In the genomic region with DNA sequence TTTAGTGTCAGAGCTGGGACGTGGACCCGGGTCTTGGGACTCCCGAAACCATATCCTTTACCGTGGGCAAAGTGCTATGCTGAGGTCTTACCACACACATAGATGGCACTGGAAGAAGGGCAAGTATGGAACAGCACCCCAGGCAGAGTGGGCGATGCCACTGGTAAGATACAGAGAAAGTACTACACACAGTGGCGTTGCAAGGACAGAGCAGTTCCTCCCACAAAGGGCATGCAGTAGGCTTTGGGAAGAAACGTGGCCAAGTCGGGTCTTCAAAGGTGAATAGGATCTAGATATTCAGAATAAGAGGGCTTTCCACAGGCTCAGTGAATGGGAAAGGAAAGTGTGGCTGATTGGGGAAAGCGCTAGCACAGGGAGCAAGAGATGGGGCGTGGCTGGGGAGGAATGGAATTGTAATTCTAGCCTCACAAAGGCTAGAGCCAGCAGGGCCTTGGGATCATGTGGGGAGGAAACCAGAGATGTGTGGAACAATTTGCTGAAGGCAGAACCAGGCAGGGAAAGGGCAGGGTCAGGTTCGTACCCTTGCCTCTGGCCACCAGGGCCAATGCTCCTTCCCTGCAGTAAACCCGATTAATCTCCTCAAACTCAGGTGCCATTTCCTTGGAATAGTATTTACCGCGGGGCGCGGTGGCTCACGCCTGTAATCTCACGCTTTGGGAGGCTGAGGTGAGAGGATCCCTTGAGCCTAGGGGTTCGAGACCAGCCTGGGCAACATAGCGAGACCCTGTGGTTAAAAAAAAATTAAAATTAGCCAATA, we compare ENCODE assay signal across 1 cellular context.
TF ChIP-seq lines count a peak whose summit lies in the region.

No MANE protein-coding gene starts in this region.

TF ChIP-seq in K562, 482 proteins besides CTCF, POLR2A, EP300 and RAD21 (continued from another document and continues in another):
- TF ChIP-seq, protein P1, sequence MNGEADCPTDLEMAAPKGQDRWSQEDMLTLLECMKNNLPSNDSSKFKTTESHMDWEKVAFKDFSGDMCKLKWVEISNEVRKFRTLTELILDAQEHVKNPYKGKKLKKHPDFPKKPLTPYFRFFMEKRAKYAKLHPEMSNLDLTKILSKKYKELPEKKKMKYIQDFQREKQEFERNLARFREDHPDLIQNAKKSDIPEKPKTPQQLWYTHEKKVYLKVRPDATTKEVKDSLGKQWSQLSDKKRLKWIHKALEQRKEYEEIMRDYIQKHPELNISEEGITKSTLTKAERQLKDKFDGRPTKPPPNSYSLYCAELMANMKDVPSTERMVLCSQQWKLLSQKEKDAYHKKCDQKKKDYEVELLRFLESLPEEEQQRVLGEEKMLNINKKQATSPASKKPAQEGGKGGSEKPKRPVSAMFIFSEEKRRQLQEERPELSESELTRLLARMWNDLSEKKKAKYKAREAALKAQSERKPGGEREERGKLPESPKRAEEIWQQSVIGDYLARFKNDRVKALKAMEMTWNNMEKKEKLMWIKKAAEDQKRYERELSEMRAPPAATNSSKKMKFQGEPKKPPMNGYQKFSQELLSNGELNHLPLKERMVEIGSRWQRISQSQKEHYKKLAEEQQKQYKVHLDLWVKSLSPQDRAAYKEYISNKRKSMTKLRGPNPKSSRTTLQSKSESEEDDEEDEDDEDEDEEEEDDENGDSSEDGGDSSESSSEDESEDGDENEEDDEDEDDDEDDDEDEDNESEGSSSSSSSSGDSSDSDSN (IDR thresholded peaks at IDR 0.05; ENCODE audit: borderline replicate concordance in 1 of 2, low read depth in 2 of 2, low read length in 2 of 2), result 0 out of 4 replicates have a peak, but pooled peaks of 1 of the 2 experiments have one; percentile 3
- TF ChIP-seq HIVEP1 (CRISPR knock-in tag; IDR thresholded peaks at IDR 0.05) (0 out of 2 replicates have a peak, but pooled peaks have one; percentile 45), ZNF583 (CRISPR knock-in tag; IDR thresholded peaks at IDR 0.05) (peak; percentile 77), CBX3 (IDR thresholded peaks at IDR 0.05; ENCODE audit: borderline replicate concordance in 1 of 2, low read length in 2 of 2) (no peak), ZC3H11A (IDR thresholded peaks at IDR 0.05; ENCODE audit: low read depth, low read length) (no peak), ZNF584 (CRISPR knock-in tag; IDR thresholded peaks at IDR 0.05; ENCODE audit: low read depth) (peak; percentile 52; the same call in 1 of the 2 replicates), ZSCAN29 (IDR thresholded peaks at IDR 0.05) (no peak), FIP1L1 (IDR thresholded peaks at IDR 0.05; ENCODE audit: low read depth, low read length, poor library complexity, severe bottlenecking) (no peak), CBFB (CRISPR knock-in tag; IDR thresholded peaks at IDR 0.05) (no peak), HSF4 (CRISPR knock-in tag; IDR thresholded peaks at IDR 0.05; ENCODE audit: borderline replicate concordance) (0 out of 2 replicates have a peak, but pooled peaks have one; percentile 71), ZKSCAN8 (CRISPR knock-in tag; IDR thresholded peaks at IDR 0.05) (no peak), ZNF324 (CRISPR knock-in tag; IDR thresholded peaks at IDR 0.05) (no peak), HEY1 (CRISPR knock-in tag; IDR thresholded peaks at IDR 0.05; ENCODE audit: borderline replicate concordance) (no peak), POLR2B (IDR thresholded peaks at IDR 0.05; ENCODE audit: low read depth, partially characterized antibody) (peak; percentile 30), ZNF3 (CRISPR knock-in tag; IDR thresholded peaks at IDR 0.05) (no peak), ARID2 (IDR thresholded peaks at IDR 0.05) (0 out of 2 replicates have a peak, but pooled peaks have one; percentile 50), KAT7 (CRISPR knock-in tag; IDR thresholded peaks at IDR 0.05; ENCODE audit: borderline replicate concordance) (no peak), ZNF311 (CRISPR knock-in tag; IDR thresholded peaks at IDR 0.05) (peak; percentile 21; the same call in 1 of the 2 replicates), PTTG1 (tag; IDR thresholded peaks at IDR 0.05; ENCODE audit: low read depth) (0 out of 2 replicates have a peak, but pooled peaks have one; percentile 12), BRD9 (IDR thresholded peaks at IDR 0.05; ENCODE audit: low read depth, partially characterized antibody) (no peak), ZNF778 (CRISPR knock-in tag; IDR thresholded peaks at IDR 0.05) (no peak), SMARCC2 (IDR thresholded peaks at IDR 0.05; ENCODE audit: low read depth) (no peak)
- TF ChIP-seq, protein P2, sequence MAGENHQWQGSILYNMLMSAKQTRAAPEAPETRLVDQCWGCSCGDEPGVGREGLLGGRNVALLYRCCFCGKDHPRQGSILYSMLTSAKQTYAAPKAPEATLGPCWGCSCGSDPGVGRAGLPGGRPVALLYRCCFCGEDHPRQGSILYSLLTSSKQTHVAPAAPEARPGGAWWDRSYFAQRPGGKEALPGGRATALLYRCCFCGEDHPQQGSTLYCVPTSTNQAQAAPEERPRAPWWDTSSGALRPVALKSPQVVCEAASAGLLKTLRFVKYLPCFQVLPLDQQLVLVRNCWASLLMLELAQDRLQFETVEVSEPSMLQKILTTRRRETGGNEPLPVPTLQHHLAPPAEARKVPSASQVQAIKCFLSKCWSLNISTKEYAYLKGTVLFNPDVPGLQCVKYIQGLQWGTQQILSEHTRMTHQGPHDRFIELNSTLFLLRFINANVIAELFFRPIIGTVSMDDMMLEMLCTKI (IDR thresholded peaks at IDR 0.05; ENCODE audit: partially characterized antibody), result no peak
- TF ChIP-seq, protein P3, sequence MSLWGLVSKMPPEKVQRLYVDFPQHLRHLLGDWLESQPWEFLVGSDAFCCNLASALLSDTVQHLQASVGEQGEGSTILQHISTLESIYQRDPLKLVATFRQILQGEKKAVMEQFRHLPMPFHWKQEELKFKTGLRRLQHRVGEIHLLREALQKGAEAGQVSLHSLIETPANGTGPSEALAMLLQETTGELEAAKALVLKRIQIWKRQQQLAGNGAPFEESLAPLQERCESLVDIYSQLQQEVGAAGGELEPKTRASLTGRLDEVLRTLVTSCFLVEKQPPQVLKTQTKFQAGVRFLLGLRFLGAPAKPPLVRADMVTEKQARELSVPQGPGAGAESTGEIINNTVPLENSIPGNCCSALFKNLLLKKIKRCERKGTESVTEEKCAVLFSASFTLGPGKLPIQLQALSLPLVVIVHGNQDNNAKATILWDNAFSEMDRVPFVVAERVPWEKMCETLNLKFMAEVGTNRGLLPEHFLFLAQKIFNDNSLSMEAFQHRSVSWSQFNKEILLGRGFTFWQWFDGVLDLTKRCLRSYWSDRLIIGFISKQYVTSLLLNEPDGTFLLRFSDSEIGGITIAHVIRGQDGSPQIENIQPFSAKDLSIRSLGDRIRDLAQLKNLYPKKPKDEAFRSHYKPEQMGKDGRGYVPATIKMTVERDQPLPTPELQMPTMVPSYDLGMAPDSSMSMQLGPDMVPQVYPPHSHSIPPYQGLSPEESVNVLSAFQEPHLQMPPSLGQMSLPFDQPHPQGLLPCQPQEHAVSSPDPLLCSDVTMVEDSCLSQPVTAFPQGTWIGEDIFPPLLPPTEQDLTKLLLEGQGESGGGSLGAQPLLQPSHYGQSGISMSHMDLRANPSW (CRISPR knock-in tag; IDR thresholded peaks at IDR 0.05), result peak; percentile 49; the same call in 1 of the 2 replicates
- TF ChIP-seq, protein P4, sequence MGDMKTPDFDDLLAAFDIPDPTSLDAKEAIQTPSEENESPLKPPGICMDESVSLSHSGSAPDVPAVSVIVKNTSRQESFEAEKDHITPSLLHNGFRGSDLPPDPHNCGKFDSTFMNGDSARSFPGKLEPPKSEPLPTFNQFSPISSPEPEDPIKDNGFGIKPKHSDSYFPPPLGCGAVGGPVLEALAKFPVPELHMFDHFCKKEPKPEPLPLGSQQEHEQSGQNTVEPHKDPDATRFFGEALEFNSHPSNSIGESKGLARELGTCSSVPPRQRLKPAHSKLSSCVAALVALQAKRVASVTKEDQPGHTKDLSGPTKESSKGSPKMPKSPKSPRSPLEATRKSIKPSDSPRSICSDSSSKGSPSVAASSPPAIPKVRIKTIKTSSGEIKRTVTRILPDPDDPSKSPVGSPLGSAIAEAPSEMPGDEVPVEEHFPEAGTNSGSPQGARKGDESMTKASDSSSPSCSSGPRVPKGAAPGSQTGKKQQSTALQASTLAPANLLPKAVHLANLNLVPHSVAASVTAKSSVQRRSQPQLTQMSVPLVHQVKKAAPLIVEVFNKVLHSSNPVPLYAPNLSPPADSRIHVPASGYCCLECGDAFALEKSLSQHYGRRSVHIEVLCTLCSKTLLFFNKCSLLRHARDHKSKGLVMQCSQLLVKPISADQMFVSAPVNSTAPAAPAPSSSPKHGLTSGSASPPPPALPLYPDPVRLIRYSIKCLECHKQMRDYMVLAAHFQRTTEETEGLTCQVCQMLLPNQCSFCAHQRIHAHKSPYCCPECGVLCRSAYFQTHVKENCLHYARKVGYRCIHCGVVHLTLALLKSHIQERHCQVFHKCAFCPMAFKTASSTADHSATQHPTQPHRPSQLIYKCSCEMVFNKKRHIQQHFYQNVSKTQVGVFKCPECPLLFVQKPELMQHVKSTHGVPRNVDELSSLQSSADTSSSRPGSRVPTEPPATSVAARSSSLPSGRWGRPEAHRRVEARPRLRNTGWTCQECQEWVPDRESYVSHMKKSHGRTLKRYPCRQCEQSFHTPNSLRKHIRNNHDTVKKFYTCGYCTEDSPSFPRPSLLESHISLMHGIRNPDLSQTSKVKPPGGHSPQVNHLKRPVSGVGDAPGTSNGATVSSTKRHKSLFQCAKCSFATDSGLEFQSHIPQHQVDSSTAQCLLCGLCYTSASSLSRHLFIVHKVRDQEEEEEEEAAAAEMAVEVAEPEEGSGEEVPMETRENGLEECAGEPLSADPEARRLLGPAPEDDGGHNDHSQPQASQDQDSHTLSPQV (IDR thresholded peaks at IDR 0.05), result peak; percentile 95
- TF ChIP-seq, protein P5, sequence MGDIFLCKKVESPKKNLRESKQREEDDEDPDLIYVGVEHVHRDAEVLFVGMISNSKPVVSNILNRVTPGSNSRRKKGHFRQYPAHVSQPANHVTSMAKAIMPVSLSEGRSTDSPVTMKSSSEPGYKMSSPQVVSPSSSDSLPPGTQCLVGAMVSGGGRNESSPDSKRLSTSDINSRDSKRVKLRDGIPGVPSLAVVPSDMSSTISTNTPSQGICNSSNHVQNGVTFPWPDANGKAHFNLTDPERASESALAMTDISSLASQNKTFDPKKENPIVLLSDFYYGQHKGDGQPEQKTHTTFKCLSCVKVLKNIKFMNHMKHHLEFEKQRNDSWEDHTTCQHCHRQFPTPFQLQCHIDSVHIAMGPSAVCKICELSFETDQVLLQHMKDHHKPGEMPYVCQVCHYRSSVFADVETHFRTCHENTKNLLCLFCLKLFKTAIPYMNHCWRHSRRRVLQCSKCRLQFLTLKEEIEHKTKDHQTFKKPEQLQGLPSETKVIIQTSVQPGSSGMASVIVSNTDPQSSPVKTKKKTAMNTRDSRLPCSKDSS (IDR thresholded peaks at IDR 0.05; ENCODE audit: low read depth, partially characterized antibody), result no peak
- TF ChIP-seq, protein P6, sequence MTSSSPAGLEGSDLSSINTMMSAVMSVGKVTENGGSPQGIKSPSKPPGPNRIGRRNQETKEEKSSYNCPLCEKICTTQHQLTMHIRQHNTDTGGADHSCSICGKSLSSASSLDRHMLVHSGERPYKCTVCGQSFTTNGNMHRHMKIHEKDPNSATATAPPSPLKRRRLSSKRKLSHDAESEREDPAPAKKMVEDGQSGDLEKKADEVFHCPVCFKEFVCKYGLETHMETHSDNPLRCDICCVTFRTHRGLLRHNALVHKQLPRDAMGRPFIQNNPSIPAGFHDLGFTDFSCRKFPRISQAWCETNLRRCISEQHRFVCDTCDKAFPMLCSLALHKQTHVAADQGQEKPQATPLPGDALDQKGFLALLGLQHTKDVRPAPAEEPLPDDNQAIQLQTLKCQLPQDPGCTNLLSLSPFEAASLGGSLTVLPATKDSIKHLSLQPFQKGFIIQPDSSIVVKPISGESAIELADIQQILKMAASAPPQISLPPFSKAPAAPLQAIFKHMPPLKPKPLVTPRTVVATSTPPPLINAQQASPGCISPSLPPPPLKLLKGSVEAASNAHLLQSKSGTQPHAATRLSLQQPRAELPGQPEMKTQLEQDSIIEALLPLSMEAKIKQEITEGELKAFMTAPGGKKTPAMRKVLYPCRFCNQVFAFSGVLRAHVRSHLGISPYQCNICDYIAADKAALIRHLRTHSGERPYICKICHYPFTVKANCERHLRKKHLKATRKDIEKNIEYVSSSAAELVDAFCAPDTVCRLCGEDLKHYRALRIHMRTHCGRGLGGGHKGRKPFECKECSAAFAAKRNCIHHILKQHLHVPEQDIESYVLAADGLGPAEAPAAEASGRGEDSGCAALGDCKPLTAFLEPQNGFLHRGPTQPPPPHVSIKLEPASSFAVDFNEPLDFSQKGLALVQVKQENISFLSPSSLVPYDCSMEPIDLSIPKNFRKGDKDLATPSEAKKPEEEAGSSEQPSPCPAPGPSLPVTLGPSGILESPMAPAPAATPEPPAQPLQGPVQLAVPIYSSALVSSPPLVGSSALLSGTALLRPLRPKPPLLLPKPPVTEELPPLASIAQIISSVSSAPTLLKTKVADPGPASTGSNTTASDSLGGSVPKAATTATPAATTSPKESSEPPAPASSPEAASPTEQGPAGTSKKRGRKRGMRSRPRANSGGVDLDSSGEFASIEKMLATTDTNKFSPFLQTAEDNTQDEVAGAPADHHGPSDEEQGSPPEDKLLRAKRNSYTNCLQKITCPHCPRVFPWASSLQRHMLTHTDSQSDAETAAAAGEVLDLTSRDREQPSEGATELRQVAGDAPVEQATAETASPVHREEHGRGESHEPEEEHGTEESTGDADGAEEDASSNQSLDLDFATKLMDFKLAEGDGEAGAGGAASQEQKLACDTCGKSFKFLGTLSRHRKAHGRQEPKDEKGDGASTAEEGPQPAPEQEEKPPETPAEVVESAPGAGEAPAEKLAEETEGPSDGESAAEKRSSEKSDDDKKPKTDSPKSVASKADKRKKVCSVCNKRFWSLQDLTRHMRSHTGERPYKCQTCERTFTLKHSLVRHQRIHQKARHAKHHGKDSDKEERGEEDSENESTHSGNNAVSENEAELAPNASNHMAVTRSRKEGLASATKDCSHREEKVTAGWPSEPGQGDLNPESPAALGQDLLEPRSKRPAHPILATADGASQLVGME (CRISPR knock-in tag; IDR thresholded peaks at IDR 0.05), result no peak
- TF ChIP-seq, protein P7, sequence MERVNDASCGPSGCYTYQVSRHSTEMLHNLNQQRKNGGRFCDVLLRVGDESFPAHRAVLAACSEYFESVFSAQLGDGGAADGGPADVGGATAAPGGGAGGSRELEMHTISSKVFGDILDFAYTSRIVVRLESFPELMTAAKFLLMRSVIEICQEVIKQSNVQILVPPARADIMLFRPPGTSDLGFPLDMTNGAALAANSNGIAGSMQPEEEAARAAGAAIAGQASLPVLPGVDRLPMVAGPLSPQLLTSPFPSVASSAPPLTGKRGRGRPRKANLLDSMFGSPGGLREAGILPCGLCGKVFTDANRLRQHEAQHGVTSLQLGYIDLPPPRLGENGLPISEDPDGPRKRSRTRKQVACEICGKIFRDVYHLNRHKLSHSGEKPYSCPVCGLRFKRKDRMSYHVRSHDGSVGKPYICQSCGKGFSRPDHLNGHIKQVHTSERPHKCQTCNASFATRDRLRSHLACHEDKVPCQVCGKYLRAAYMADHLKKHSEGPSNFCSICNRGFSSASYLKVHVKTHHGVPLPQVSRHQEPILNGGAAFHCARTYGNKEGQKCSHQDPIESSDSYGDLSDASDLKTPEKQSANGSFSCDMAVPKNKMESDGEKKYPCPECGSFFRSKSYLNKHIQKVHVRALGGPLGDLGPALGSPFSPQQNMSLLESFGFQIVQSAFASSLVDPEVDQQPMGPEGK (CRISPR knock-in tag; IDR thresholded peaks at IDR 0.05; ENCODE audit: borderline replicate concordance), result no peak
